In genomic region chr3:142976621-142977398, GRCh38 we compare ENCODE assay signal across 10 cellular contexts. TPM values are rescaled to one million over a fixed set of nuclear protein-coding genes. Genes with fewer than 3 reads are reported as not detected.
DNase-seq lines count a peak whose midpoint lies in the region; ATAC-seq and TF ChIP-seq lines count a peak whose summit lies in the region.
"Had no signal": no experiment of that assay in that cellular context is flagged by ENCODE, and none has a peak within 500 bp of the region (broad histone marks: within the 10 kb centered on the region; RNA-seq: fewer than 3 reads in every experiment).

No MANE protein-coding gene starts in this region.

- H3K79me1 ChIP-seq in H9 (ENCODE audit: insufficient read depth, low read depth, low read length, poor library complexity, severe bottlenecking) = no peaks in the 10 kb centered on the region

- H2BK12ac ChIP-seq in H9 (ENCODE audit: insufficient read length, low read depth, low read length) = no peak overlapping the region

- H3K23me2 ChIP-seq in H9 (ENCODE audit: insufficient read length, low read depth, low read length, poor library complexity, severe bottlenecking) = no peaks in the 10 kb centered on the region

- no peak overlapping the region for H4K91ac ChIP-seq in H9 (ENCODE audit: insufficient read length, low read depth, low read length)

- no peak overlapping the region for H3K4ac ChIP-seq in H9 (ENCODE audit: low read depth, low read length)

- H3K27me3 Mint-ChIP-seq in H9 (ENCODE audit: low read depth) = peaks cover under 1% of the 10 kb centered on the region; the same call in 1 of the 2 replicates
- H3K27me3 Mint-ChIP-seq in activated CD4-positive, alpha-beta memory T cell treated with anti-CD3 and anti-CD28 coated beads for 36 hours = peaks cover 15% of the 10 kb centered on the region

- H3K56ac ChIP-seq in H9 (ENCODE audit: insufficient read length, low read depth, low read length) = no peak overlapping the region

- H3K27me3 ChIP-seq in H9 (ENCODE audit: insufficient read depth, low read length) (no peaks in the 10 kb centered on the region), skeletal muscle satellite cell (ENCODE audit: control insufficient read depth, insufficient read depth, low read length) (peaks cover 6% of the 10 kb centered on the region)

- no peaks in the 10 kb centered on the region for H4K20me1 ChIP-seq in H9 (ENCODE audit: control insufficient read depth, insufficient read depth, insufficient read length)

- H3K79me2 ChIP-seq in H9 (ENCODE audit: insufficient read depth, low read length) = no peaks in the 10 kb centered on the region

- CTCF ChIA-PET in activated CD4-positive, alpha-beta memory T cell treated with anti-CD3 and anti-CD28 coated beads for 36 hours (lab: Charles Lee) = no interaction called here

- H3K9ac ChIP-seq in H9 (ENCODE audit: extremely low read depth, insufficient read length, low read length) (no peak overlapping the region), skeletal muscle satellite cell (ENCODE audit: low read depth, low read length) (no peak overlapping the region)

- H3K4me1 ChIP-seq in H9 (ENCODE audit: insufficient read depth, low read length) (no peaks in the 10 kb centered on the region), skeletal muscle satellite cell (ENCODE audit: control insufficient read depth, insufficient read depth, low read length) (peaks cover 15% of the 10 kb centered on the region)

- H3K36me3 ChIP-seq in skeletal muscle satellite cell (ENCODE audit: insufficient read depth, low read length) = no peaks in the 10 kb centered on the region

- H3K36me3 Mint-ChIP-seq in H9 (ENCODE audit: insufficient read depth in 1 of 3, low read depth in 3 of 3) = no peaks in the 10 kb centered on the region
- no peaks in the 10 kb centered on the region for H3K36me3 Mint-ChIP-seq in activated CD4-positive, alpha-beta memory T cell treated with anti-CD3 and anti-CD28 coated beads for 36 hours

- H3K23ac ChIP-seq in H9 (ENCODE audit: insufficient read length, low read depth, low read length) = no peak overlapping the region

- no peak overlapping the region for H2BK20ac ChIP-seq in H9 (ENCODE audit: low read depth, low read length, poor library complexity, severe bottlenecking)

- WGBS in H9 (ENCODE audit: extremely low coverage, insufficient read length, low lambda C conversion rate) = no CpG with 5 or more reads among the region's 8 CpGs

- no peak overlapping the region for H3K4me3 Mint-ChIP-seq in H9
- H3K4me3 Mint-ChIP-seq in activated CD4-positive, alpha-beta memory T cell treated with anti-CD3 and anti-CD28 coated beads for 36 hours = no peak overlapping the region
- H3K4me3 Mint-ChIP-seq: central memory CD8-positive, alpha-beta T cell had no signal

- H3K27ac ChIP-seq in H9 (ENCODE audit: insufficient read length, low read depth, low read length) = no peak overlapping the region
- H3K27ac ChIP-seq: HL-60 had no signal

- peak overlapping the region; percentile 68 for H4K5ac ChIP-seq in H9 (ENCODE audit: insufficient read length, low read depth, low read length)

- no peaks in the 10 kb centered on the region for H3K9me3 ChIP-seq in H9 (ENCODE audit: control insufficient read depth, low read depth, low read length)
- no peaks in the 10 kb centered on the region for H3K9me3 ChIP-seq in skeletal muscle satellite cell (replicated peaks; ENCODE audit: low read length)

- H3K27ac Mint-ChIP-seq in H9 = peak overlapping the region in 1 of 3 experiments; percentile 60; a peak in 2 of 7 replicates
- H3K27ac Mint-ChIP-seq in activated CD4-positive, alpha-beta memory T cell treated with anti-CD3 and anti-CD28 coated beads for 36 hours = no peak overlapping the region

- POLR2A ChIA-PET in activated CD4-positive, alpha-beta memory T cell treated with anti-CD3 and anti-CD28 coated beads for 36 hours (lab: Charles Lee) = no interaction called here

- no peak overlapping the region for H2AFZ ChIP-seq in H9 (ENCODE audit: low read length)

- intact Hi-C loops in cardiac septum (cut with DNase I) = no loop called here
- intact Hi-C loops in activated CD4-positive, alpha-beta memory T cell treated with anti-CD3 and anti-CD28 coated beads for 36 hours (cut with micrococcal nuclease) = no loop called here

- H4K8ac ChIP-seq in H9 (replicated peaks; ENCODE audit: insufficient read length, low read depth, low read length) = no peak overlapping the region

- H2AK5ac ChIP-seq in H9 (ENCODE audit: insufficient read length, low read length) = no peak overlapping the region

- ATAC-seq in GM21737 (IDR thresholded peaks at IDR 0.05; ENCODE audit: unreplicated experiment) = no peak
- no peak for ATAC-seq in HG02970 (IDR thresholded peaks at IDR 0.05; ENCODE audit: low FRiP score, unreplicated experiment)

- H3K4me2 ChIP-seq in H9 (ENCODE audit: insufficient read depth, insufficient read length, low read length) (no peak overlapping the region), skeletal muscle satellite cell (ENCODE audit: low read length) (peak overlapping the region; percentile 28)

- no peak overlapping the region for H3K14ac ChIP-seq in H9 (ENCODE audit: insufficient read depth, low read length)

- no peaks in the 10 kb centered on the region; a peak in 1 of 5 replicates for H3K9me3 Mint-ChIP-seq in H9
- no peaks in the 10 kb centered on the region for H3K9me3 Mint-ChIP-seq in activated CD4-positive, alpha-beta memory T cell treated with anti-CD3 and anti-CD28 coated beads for 36 hours
- H3K9me3 Mint-ChIP-seq: central memory CD8-positive, alpha-beta T cell had no signal

- H3T11ph ChIP-seq in H9 (ENCODE audit: low read length) = no peak overlapping the region

- no peak overlapping the region for H2BK120ac ChIP-seq in H9 (ENCODE audit: low read depth, low read length, poor library complexity, severe bottlenecking)

- H3K4me3 ChIP-seq in skeletal muscle satellite cell (ENCODE audit: low read length) = no peak overlapping the region

- no peak for TF ChIP-seq CTCF in H9 (conservative IDR thresholded peaks at IDR 0.05)

- H2BK5ac ChIP-seq in H9 (ENCODE audit: insufficient read length, low read length) = no peak overlapping the region

- peak; percentile 45 for DNase-seq in H9
- peak; percentile 80 to 91 for DNase-seq in SW 1271 (lab: John Stamatoyannopoulos, UW)
- peak; percentile 91 for DNase-seq in cardiac septum (ENCODE audit: low spot score)
- DNase-seq in COR-L47 (lab: John Stamatoyannopoulos, UW) = no peak
- DNase-seq in activated CD4-positive, alpha-beta memory T cell treated with anti-CD3 and anti-CD28 coated beads for 36 hours = no peak

- H3K4me1 Mint-ChIP-seq in H9 = peaks cover 2 to 10% of the 10 kb centered on the region in 2 experiments; a peak in 3 of 4 replicates
- H3K4me1 Mint-ChIP-seq in activated CD4-positive, alpha-beta memory T cell treated with anti-CD3 and anti-CD28 coated beads for 36 hours (ENCODE audit: low read depth) = no peaks in the 10 kb centered on the region
- H3K4me1 Mint-ChIP-seq: central memory CD8-positive, alpha-beta T cell had no signal

- no peak overlapping the region for H2BK15ac ChIP-seq in H9 (ENCODE audit: low read depth, low read length)

- H3K18ac ChIP-seq in H9 (ENCODE audit: insufficient read length, low read depth, low read length) = no peak overlapping the region

RNA-seq across cellular contexts. Expression of gene PAQR9, which starts 13.3 kb away (rescaled TPM):
- total RNA-seq in H9 (2021) (2.3 and 3.2 TPM in 2 replicates), cardiac septum (10.7 TPM)
- 0.22 TPM in 1 of 2 replicates, not detected in the other for total RNA-seq in skeletal muscle satellite cell (2012; rRNA removed)
- total RNA-seq in activated CD4-positive, alpha-beta memory T cell treated with anti-CD3 and anti-CD28 coated beads for 36 hours = not detected

RNA-seq across cellular contexts. Expression of gene U2SURP, which starts 24.6 kb away (rescaled TPM):
- total RNA-seq in H9 (2021) = 164 and 168 TPM in 2 replicates
- total RNA-seq in cardiac septum = 40.6 TPM
- 72.7 and 85.2 TPM in 2 replicates for total RNA-seq in skeletal muscle satellite cell (2012; rRNA removed)
- total RNA-seq in activated CD4-positive, alpha-beta memory T cell treated with anti-CD3 and anti-CD28 coated beads for 36 hours = 100 to 1,000 TPM; 178 to 182 TPM

Comparison
In these comparisons a context has a peak if more than half of its experiments do, and no peak if none do; other contexts are left out.
1. DNase-seq: peak in H9 (single experiment), SW 1271 (2 of 2) and cardiac septum (single experiment); none in COR-L47 (single experiment) and activated CD4-positive, alpha-beta memory T cell treated with anti-CD3 and anti-CD28 coated beads for 36 hours (single experiment).